8 cellular contexts compared by ENCODE assay signal in genomic region chr3:181700168-181701087, GRCh38. TPM values are rescaled to one million over a fixed set of nuclear protein-coding genes. Genes with fewer than 3 reads are reported as not detected.
DNase-seq lines count a peak whose midpoint lies in the region; ATAC-seq, FAIRE-seq and TF ChIP-seq lines count a peak whose summit lies in the region.

No MANE protein-coding gene starts in this region.

- H3K9ac ChIP-seq in neural progenitor cell, result no peak overlapping the region

- H3K9me3 Mint-ChIP-seq in neural progenitor cell, result peaks cover 22% of the 10 kb centered on the region

- FAIRE-seq in D721Med (lab: Jason Lieb, UNC), result no peak

- no peaks in the 10 kb centered on the region for H3K27me3 ChIP-seq in neural progenitor cell

- no peak overlapping the region for H2AFZ ChIP-seq in neural progenitor cell (replicated peaks)

- no peaks in the 10 kb centered on the region for H3K36me3 ChIP-seq in neural progenitor cell

- TF ChIP-seq CTCF in D721Med (IDR thresholded peaks at IDR 0.05; ENCODE audit: insufficient read depth, missing control alignments) (peak; percentile 73), neural progenitor cell (IDR thresholded peaks at IDR 0.05) (peak; percentile 89)

- peak overlapping the region; percentile 77 for H3K4me2 ChIP-seq in neural progenitor cell

- peaks cover 51% of the 10 kb centered on the region for H3K79me2 ChIP-seq in neural progenitor cell (ENCODE audit: low read depth)

- peaks cover 24% of the 10 kb centered on the region for H3K36me3 Mint-ChIP-seq in neural progenitor cell

- peaks cover 37% of the 10 kb centered on the region for H3K4me1 Mint-ChIP-seq in neural progenitor cell

- ATAC-seq in GM19438 (IDR thresholded peaks at IDR 0.05; ENCODE audit: low read depth, unreplicated experiment) (peak; percentile 84), HG03457 (IDR thresholded peaks at IDR 0.05; ENCODE audit: unreplicated experiment) (peak; percentile 63)

- DNase-seq in D721Med (ENCODE audit: insufficient read length, low spot score) (no peak), NCI-H2227 (lab: John Stamatoyannopoulos, UW; ENCODE audit: unreplicated experiment) (peak; percentile 87), fibroblast of the conjunctiva (ENCODE audit: low read depth) (peak; percentile 49), neural progenitor cell (ENCODE audit: low spot score) (peak; percentile 91), cortex of kidney (lab: John Stamatoyannopoulos, UW) (no peak)
- DNase-seq in activated CD4-positive, alpha-beta T cell treated with anti-CD3 and anti-CD28 coated beads, Interleukin-2, amount 50 U/mL, for 1 hour, result peak; percentile 28

- peak overlapping the region; percentile 45 for H3K4me3 ChIP-seq in neural progenitor cell

- peak overlapping the region; percentile 71 for H3K27ac ChIP-seq in neural progenitor cell

- no peaks in the 10 kb centered on the region for H3K9me3 ChIP-seq in neural progenitor cell (ENCODE audit: low read depth)

- no peak overlapping the region for H3K27ac Mint-ChIP-seq in neural progenitor cell

- H3K4me3 Mint-ChIP-seq in neural progenitor cell, result peak overlapping the region; percentile 43

- H4K20me1 ChIP-seq in neural progenitor cell (ENCODE audit: low read depth), result no peaks in the 10 kb centered on the region

- peaks cover 57% of the 10 kb centered on the region for H3F3A ChIP-seq in neural progenitor cell (ENCODE audit: low read depth)

- peaks cover 84% of the 10 kb centered on the region for H3K4me1 ChIP-seq in neural progenitor cell

- peaks cover 10% of the 10 kb centered on the region for H3K27me3 Mint-ChIP-seq in neural progenitor cell (ENCODE audit: insufficient read depth, low read depth)

RNA-seq across cellular contexts. Expression of gene SOX2, which starts 11.3 kb away (rescaled TPM):
- total RNA-seq in neural progenitor cell (ENCODE audit: low replicate concordance), result 584 and 605 TPM in 2 replicates

Comparison
In these comparisons a context has a peak if more than half of its experiments do, and no peak if none do; other contexts are left out.
1. DNase-seq: peak in NCI-H2227 (single experiment), activated CD4-positive, alpha-beta T cell treated with anti-CD3 and anti-CD28 coated beads, Interleukin-2, amount 50 U/mL, for 1 hour (single experiment), fibroblast of the conjunctiva (single experiment) and neural progenitor cell (single experiment); none in D721Med (single experiment) and cortex of kidney (single experiment).